ENCODE assay signal across 12 cellular contexts in the genomic region with DNA sequence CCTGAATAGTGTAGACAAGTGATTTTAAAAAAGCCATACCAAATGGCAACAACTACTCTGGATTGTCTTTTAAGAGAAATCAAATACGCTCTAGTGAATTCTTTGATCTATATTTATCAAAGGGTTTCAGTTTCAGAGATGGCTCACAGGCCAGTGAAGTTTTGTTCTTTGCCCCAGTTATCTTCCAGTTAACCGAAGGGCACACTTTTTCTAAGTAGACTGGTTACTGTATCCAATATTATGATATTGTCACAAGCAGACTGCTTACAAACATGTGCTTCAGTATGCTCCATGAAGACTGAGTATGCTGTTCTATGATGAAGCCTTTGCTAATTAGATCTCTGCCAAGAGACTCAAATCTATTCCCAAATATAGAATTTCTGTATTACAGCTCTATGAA.
DNase-seq lines count a peak whose midpoint lies in the region; ATAC-seq and TF ChIP-seq lines count a peak whose summit lies in the region.
"Had no signal": no experiment of that assay in that cellular context is flagged by ENCODE, and none has a peak within 500 bp of the region (broad histone marks: within the 10 kb centered on the region; RNA-seq: fewer than 3 reads in every experiment).

No MANE protein-coding gene starts in this region.

- intact Hi-C loops in heart left ventricle (cut with DNase I) = no loop called here
- intact Hi-C loops in left colon (cut with DNase I, micrococcal nuclease) = no loop called here

- H3K27me3 ChIP-seq in heart left ventricle = no peaks in the 10 kb centered on the region

- DNase-seq in heart left ventricle (no peak), KG1 (lab: John Stamatoyannopoulos, UW) (no peak), NCI-H2227 (lab: John Stamatoyannopoulos, UW; ENCODE audit: unreplicated experiment) (no peak), left colon (no peak), NCI-H446 treated with DMSO at 0.1 percent for 48 hours (lab: John Stamatoyannopoulos, UW) (no peak)
- DNase-seq: Caco-2; hypothalamus; naive thymus-derived CD8-positive, alpha-beta T cell; NCI-H1092 had no signal

- WGBS in heart left ventricle, 4 donors = 46 to 67% (median 62%) methylated on average over 2 of the region's 2 CpGs

- TF ChIP-seq POLR2A in GM18505 (IDR thresholded peaks at IDR 0.05; ENCODE audit: borderline replicate concordance, extremely low read depth, insufficient read depth, insufficient read length) = no peak
- no peak for TF ChIP-seq POLR2A in heart left ventricle (IDR thresholded peaks at IDR 0.05)

- peak; percentile 69 for ATAC-seq in GM18505 (IDR thresholded peaks at IDR 0.05; ENCODE audit: unreplicated experiment)
- peak; percentile 57 for ATAC-seq in GM19467 (IDR thresholded peaks at IDR 0.05; ENCODE audit: unreplicated experiment)
- peak; percentile 58 for ATAC-seq in HG03196 (IDR thresholded peaks at IDR 0.05; ENCODE audit: unreplicated experiment)
- peak; percentile 33 to 55 (median 43) for ATAC-seq in heart left ventricle
- no peak for ATAC-seq in left colon
- ATAC-seq: naive thymus-derived CD8-positive, alpha-beta T cell had no signal

- no peak overlapping the region for H3K4me3 ChIP-seq in heart left ventricle

- H3K4me1 ChIP-seq in heart left ventricle = peaks cover 0 to 5% (median 0%) of the 10 kb centered on the region in 12 donors
- H3K4me1 ChIP-seq: Caco-2 had no signal

- no peak for TF ChIP-seq CTCF in heart left ventricle (IDR thresholded peaks at IDR 0.05)

- H3K27ac ChIP-seq in heart left ventricle = peak overlapping the region in 5 of 12 donors; percentile 6 to 61 (median 26)

- H3K36me3 ChIP-seq in heart left ventricle = peaks cover 0 to 63% (median 41%) of the 10 kb centered on the region in 9 donors

- peaks cover 0 to 15% (median 3%) of the 10 kb centered on the region in 12 donors for H3K9me3 ChIP-seq in heart left ventricle
